Comparison of ENCODE assay signal across 16 cellular contexts in genomic region chr12:127294651-127295205, GRCh38.
DNase-seq lines count a peak whose midpoint lies in the region; ATAC-seq and TF ChIP-seq lines count a peak whose summit lies in the region.
"Had no signal": no experiment of that assay in that cellular context is flagged by ENCODE, and none has a peak within 500 bp of the region (broad histone marks: within the 10 kb centered on the region; RNA-seq: fewer than 3 reads in every experiment).

No MANE protein-coding gene starts in this region.

- H3K36me3 ChIP-seq in PC-3 (ENCODE audit: low read depth, low read length): no peaks in the 10 kb centered on the region
- no peaks in the 10 kb centered on the region for H3K36me3 ChIP-seq in spleen

- H3K27ac ChIP-seq in PC-3 (ENCODE audit: low read length) (no peak overlapping the region), spleen (no peak overlapping the region)
- H3K27ac ChIP-seq: PC-9, RWPE1 had no signal

- no peak overlapping the region for H2AFZ ChIP-seq in PC-3 (ENCODE audit: low read length)
- H2AFZ ChIP-seq: PC-9 had no signal

- H3K4me1 ChIP-seq in PC-3 (ENCODE audit: insufficient read depth, low read length): peaks cover 9% of the 10 kb centered on the region
- H3K4me1 ChIP-seq in spleen: no peaks in the 10 kb centered on the region

- H3K27me3 ChIP-seq in PC-3 (ENCODE audit: low read length) (no peaks in the 10 kb centered on the region), spleen (replicated peaks in 1 of 7) (no peaks in the 10 kb centered on the region)

- WGBS in spleen, 5 donors: 79 to 89% (median 80%) methylated on average over 6 of the region's 6 CpGs

- H3F3A ChIP-seq in PC-3 (ENCODE audit: low read length, unreplicated experiment): no peaks in the 10 kb centered on the region

- no peak for TF ChIP-seq CTCF in PC-3 (conservative IDR thresholded peaks at IDR 0.05; ENCODE audit: low read depth, low read length)
- TF ChIP-seq CTCF in spleen (IDR thresholded peaks at IDR 0.05 in 8 of 11, conservative IDR thresholded peaks at IDR 0.05 in 3 of 11): no peak

- intact Hi-C loops in PC-3 (cut with micrococcal nuclease) (loop anchor here (5.0 kb wide), 4 partner anchors 63 to 773 kb away; no protein-coding TSS in a partner anchor), spleen (cut with DNase I; ENCODE audit: low total_unique reads) (no loop called here)

- H3K4me1 Mint-ChIP-seq in activated CD8-positive, alpha-beta memory T cell treated with anti-CD3 and anti-CD28 coated beads, Interleukin-2, amount 10 ng/mL, durations not matched to agents 7 days and 5 days: no peaks in the 10 kb centered on the region

- no peak overlapping the region for H3K4me2 ChIP-seq in PC-3 (ENCODE audit: low read length)
- H3K4me2 ChIP-seq: PC-9 had no signal

- H3K79me2 ChIP-seq in PC-3 (ENCODE audit: low read length): no peaks in the 10 kb centered on the region

- H3K4me3 ChIP-seq in PC-3 (ENCODE audit: low read length) (no peak overlapping the region), spleen (no peak overlapping the region)
- H3K4me3 ChIP-seq: K562, PC-9 had no signal

- no peak for ATAC-seq in activated CD8-positive, alpha-beta memory T cell treated with anti-CD3 and anti-CD28 coated beads, Interleukin-2, amount 10 ng/mL, durations not matched to agents 7 days and 5 days
- ATAC-seq in PC-3: no peak; the same call in 1 of the 2 replicates
- no peak for ATAC-seq in left lobe of liver
- ATAC-seq in GM21723 (IDR thresholded peaks at IDR 0.05; ENCODE audit: unreplicated experiment): no peak
- ATAC-seq: K562 had no signal

- no peak overlapping the region for H3K27ac Mint-ChIP-seq in activated CD8-positive, alpha-beta memory T cell treated with anti-CD3 and anti-CD28 coated beads, Interleukin-2, amount 10 ng/mL, durations not matched to agents 7 days and 5 days
- H3K27ac Mint-ChIP-seq: CD4-positive, alpha-beta T cell had no signal

- H3K9me2 ChIP-seq in PC-3 (replicated peaks; ENCODE audit: low read length): no peaks in the 10 kb centered on the region

- no peaks in the 10 kb centered on the region for H3K9me3 Mint-ChIP-seq in activated CD8-positive, alpha-beta memory T cell treated with anti-CD3 and anti-CD28 coated beads, Interleukin-2, amount 10 ng/mL, durations not matched to agents 7 days and 5 days (ENCODE audit: low read depth)
- H3K9me3 Mint-ChIP-seq: CD4-positive, alpha-beta T cell had no signal

- no peak overlapping the region for H3K4me3 Mint-ChIP-seq in activated CD8-positive, alpha-beta memory T cell treated with anti-CD3 and anti-CD28 coated beads, Interleukin-2, amount 10 ng/mL, durations not matched to agents 7 days and 5 days
- H3K4me3 Mint-ChIP-seq: CD4-positive, alpha-beta T cell had no signal

- no peaks in the 10 kb centered on the region for H3K36me3 Mint-ChIP-seq in activated CD8-positive, alpha-beta memory T cell treated with anti-CD3 and anti-CD28 coated beads, Interleukin-2, amount 10 ng/mL, durations not matched to agents 7 days and 5 days

- H3K27me3 Mint-ChIP-seq in activated CD8-positive, alpha-beta memory T cell treated with anti-CD3 and anti-CD28 coated beads, Interleukin-2, amount 10 ng/mL, durations not matched to agents 7 days and 5 days: no peaks in the 10 kb centered on the region
- H3K27me3 Mint-ChIP-seq: CD4-positive, alpha-beta T cell had no signal

- BruUV-seq in PC-3 (replicated peaks; lab: Mats Ljungman, UMichigan): no TSS peak

- H3K9ac ChIP-seq in PC-3 (ENCODE audit: low read length): no peak overlapping the region

- peak; percentile 35 for DNase-seq in activated CD8-positive, alpha-beta memory T cell treated with anti-CD3 and anti-CD28 coated beads, Interleukin-2, amount 10 ng/mL, durations not matched to agents 7 days and 5 days
- no peak for DNase-seq in activated CD8-positive, alpha-beta memory T cell treated with anti-CD3 and anti-CD28 coated beads, Interleukin-2, amount 50 U/mL, for 48 hours
- DNase-seq in PC-3 (peak; percentile 28), left lobe of liver (ENCODE audit: low spot score) (peak; percentile 29), ureter (ENCODE audit: low spot score) (peak; percentile 9), spleen (no peak)
- DNase-seq: CD4-positive, alpha-beta T cell; DMS53; NCI-H1694 treated with DMSO at 0.1 percent for 48 hours; NCI-H510A; NCI-H774; PC-9; SIG-M5 had no signal

- no peak for TF ChIP-seq POLR2A in spleen (IDR thresholded peaks at IDR 0.05)

- 0 out of 2 replicates have a peak, but pooled peaks cover 7% of the 10 kb centered on the region for H3K9me3 ChIP-seq in PC-3 (ENCODE audit: low read length)
- peaks cover 0 to 4% (median 0%) of the 10 kb centered on the region in 8 donors for H3K9me3 ChIP-seq in spleen

- POLR2A ChIA-PET in PC-3 (lab: Charles Lee; ENCODE audit: unreplicated experiment): no interaction called here

- no peaks in the 10 kb centered on the region for H4K20me1 ChIP-seq in PC-3 (ENCODE audit: low read length)

- CTCF ChIA-PET in activated CD8-positive, alpha-beta memory T cell treated with anti-CD3 and anti-CD28 coated beads, Interleukin-2, amount 10 ng/mL, durations not matched to agents 7 days and 5 days (lab: Charles Lee): interaction anchor here (1.1 kb wide), 1 partner anchor 87 kb away, joined by 3 read pairs; no protein-coding TSS in a partner anchor
- CTCF ChIA-PET in PC-3 (lab: Charles Lee): no interaction called here

Comparison
In these comparisons a context has a peak if more than half of its experiments do, and no peak if none do; other contexts are left out.
1. DNase-seq: peak in activated CD8-positive, alpha-beta memory T cell treated with anti-CD3 and anti-CD28 coated beads, Interleukin-2, amount 10 ng/mL, durations not matched to agents 7 days and 5 days (single experiment), PC-3 (single experiment), left lobe of liver (single experiment) and ureter (single experiment); none in activated CD8-positive, alpha-beta memory T cell treated with anti-CD3 and anti-CD28 coated beads, Interleukin-2, amount 50 U/mL, for 48 hours (single experiment) and spleen (single experiment).